ENCODE assay signal across 1 cellular context in the genomic region with DNA sequence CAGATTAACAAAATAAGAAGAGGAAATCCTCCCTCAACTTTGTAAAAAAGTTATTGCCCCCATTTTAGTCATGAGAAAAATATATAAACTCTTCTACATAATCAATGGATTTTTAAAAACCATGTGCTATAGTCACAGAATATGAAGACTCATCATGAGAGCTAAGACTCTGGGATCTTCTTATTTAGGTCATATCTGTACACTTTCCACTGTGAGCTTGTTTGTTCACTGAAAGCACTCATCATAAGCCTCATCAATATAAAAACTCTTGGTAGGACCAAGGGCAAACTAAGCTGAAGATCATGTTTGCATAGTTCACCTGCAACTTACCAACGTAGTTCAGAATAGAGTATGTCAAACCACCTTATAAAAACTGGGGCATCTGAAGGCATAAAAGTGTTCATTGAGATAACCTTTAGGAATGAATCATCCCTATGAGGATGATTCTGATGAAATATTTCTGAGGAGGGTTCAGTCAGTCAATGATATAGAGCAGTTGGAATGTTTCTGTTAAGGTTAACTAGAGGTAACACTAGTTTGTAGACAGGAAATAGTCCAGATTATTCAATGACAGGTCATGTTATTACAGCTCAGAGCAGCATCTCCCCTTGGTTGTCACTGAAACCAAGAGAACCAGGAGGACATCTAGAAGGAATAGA.
A peak's percentile ranks its signal among the peaks of the same experiment; 100 is the strongest.
TF ChIP-seq lines count a peak whose summit lies in the region.

No MANE protein-coding gene starts in this region.

TF ChIP-seq in A549, 52 proteins besides CTCF, POLR2A, EP300 and RAD21 (continued from another document):
- TF ChIP-seq GATA3 (IDR thresholded peaks at IDR 0.05; ENCODE audit: borderline replicate concordance) (peak; percentile 93), JUN (IDR thresholded peaks at IDR 0.05) (peak; percentile 88 to 89; a peak in 4 of 5 replicates), HEYL (CRISPR knock-in tag; IDR thresholded peaks at IDR 0.05) (no peak), TP53 (CRISPR knock-in tag; IDR thresholded peaks at IDR 0.05) (no peak), HOXA7 (CRISPR knock-in tag; IDR thresholded peaks at IDR 0.05) (no peak), RCOR1 (IDR thresholded peaks at IDR 0.05; ENCODE audit: low read depth, low read length) (no peak), ZSCAN20 (CRISPR knock-in tag; IDR thresholded peaks at IDR 0.05) (no peak), TFCP2L1 (CRISPR knock-in tag; IDR thresholded peaks at IDR 0.05) (no peak), ZC3H11A (IDR thresholded peaks at IDR 0.05) (no peak), SREBF2 (IDR thresholded peaks at IDR 0.05) (no peak), MYC (IDR thresholded peaks at IDR 0.05; ENCODE audit: borderline replicate concordance, low read length) (no peak), FOSL2 (IDR thresholded peaks at IDR 0.05) (peak; percentile 91), FOSL2 (CRISPR knock-in tag; IDR thresholded peaks at IDR 0.05) (peak; percentile 90), POLR2AphosphoS2 (conservative IDR thresholded peaks at IDR 0.05; ENCODE audit: low read length) (no peak), CBX8 (IDR thresholded peaks at IDR 0.05) (no peak), HOXB13 (CRISPR knock-in tag; IDR thresholded peaks at IDR 0.05; ENCODE audit: low read depth) (peak; percentile 62; the same call in 1 of the 2 replicates), PBX3 (IDR thresholded peaks at IDR 0.05) (no peak; the same call in 1 of the 2 replicates), NR3C1 (IDR thresholded peaks at IDR 0.05) (no peak), MAFK (IDR thresholded peaks at IDR 0.05; ENCODE audit: partially characterized antibody) (no peak), SMC3 (IDR thresholded peaks at IDR 0.05) (no peak), RARB (CRISPR knock-in tag; IDR thresholded peaks at IDR 0.05) (peak; percentile 89), CEBPB (IDR thresholded peaks at IDR 0.05) (peak; percentile 61 to 90; a peak in 3 of 4 replicates)
- TF ChIP-seq, protein P1, sequence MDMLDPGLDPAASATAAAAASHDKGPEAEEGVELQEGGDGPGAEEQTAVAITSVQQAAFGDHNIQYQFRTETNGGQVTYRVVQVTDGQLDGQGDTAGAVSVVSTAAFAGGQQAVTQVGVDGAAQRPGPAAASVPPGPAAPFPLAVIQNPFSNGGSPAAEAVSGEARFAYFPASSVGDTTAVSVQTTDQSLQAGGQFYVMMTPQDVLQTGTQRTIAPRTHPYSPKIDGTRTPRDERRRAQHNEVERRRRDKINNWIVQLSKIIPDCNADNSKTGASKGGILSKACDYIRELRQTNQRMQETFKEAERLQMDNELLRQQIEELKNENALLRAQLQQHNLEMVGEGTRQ (IDR thresholded peaks at IDR 0.05), result no peak
- TF ChIP-seq, protein P2, sequence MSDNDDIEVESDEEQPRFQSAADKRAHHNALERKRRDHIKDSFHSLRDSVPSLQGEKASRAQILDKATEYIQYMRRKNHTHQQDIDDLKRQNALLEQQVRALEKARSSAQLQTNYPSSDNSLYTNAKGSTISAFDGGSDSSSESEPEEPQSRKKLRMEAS (IDR thresholded peaks at IDR 0.05), result no peak
